15 cellular contexts compared by ENCODE assay signal in genomic region chr12:59500335-59500734, GRCh38.
"Had no signal": no experiment of that assay in that cellular context is flagged by ENCODE, and none has a peak within 500 bp of the region (broad histone marks: within the 10 kb centered on the region; RNA-seq: fewer than 3 reads in every experiment).

No MANE protein-coding gene starts in this region.

- H3K4me3 ChIP-seq: esophagus muscularis mucosa, left ventricle myocardium inferior, stomach had no signal

- H3K27ac ChIP-seq: esophagus muscularis mucosa, left ventricle myocardium inferior, stomach had no signal

- ATAC-seq: sciatic nerve had no signal

- H3K4me1 Mint-ChIP-seq: nephron progenitor cell had no signal

- H3K27me3 ChIP-seq: esophagus muscularis mucosa, stomach had no signal

- DNase-seq: activated CD4-positive, alpha-beta T cell treated with anti-CD3 and anti-CD28 coated beads, Interleukin-2, amount 50 U/mL, for 1 hour; activated naive CD4-positive, alpha-beta T cell treated with anti-CD3 and anti-CD28 coated beads for 36 hours; activated naive CD8-positive, alpha-beta T cell treated with anti-CD3 and anti-CD28 coated beads, Interleukin-2, amount 50 U/mL, for 24 hours; activated T-cell treated with anti-CD3 and anti-CD28 coated beads for 4 hours; aorta; cortex of kidney; effector CD4-positive, alpha-beta T cell; glutamatergic neuron; left ventricle myocardium inferior; nephron progenitor cell; stomach had no signal

- H3K36me3 Mint-ChIP-seq: memory B cell had no signal

- H3K36me3 ChIP-seq: esophagus muscularis mucosa, left ventricle myocardium inferior, stomach had no signal

- H3K27me3 Mint-ChIP-seq: activated T-helper 17 cell treated with anti-CD3 and anti-CD28 coated beads, Interleukin-2, amount 50 U/mL, for 72 hours had no signal

- H3K27ac Mint-ChIP-seq: activated naive CD4-positive, alpha-beta T cell treated with anti-CD3 and anti-CD28 coated beads for 36 hours; activated naive CD8-positive, alpha-beta T cell treated with anti-CD3 and anti-CD28 coated beads, Interleukin-2, amount 50 U/mL, for 24 hours; activated T-helper 17 cell treated with anti-CD3 and anti-CD28 coated beads, Interleukin-2, amount 50 U/mL, for 72 hours; memory B cell; nephron progenitor cell had no signal

- H3K4me1 ChIP-seq: esophagus muscularis mucosa, left ventricle myocardium inferior had no signal

- H3K4me3 Mint-ChIP-seq: activated naive CD4-positive, alpha-beta T cell treated with anti-CD3 and anti-CD28 coated beads for 36 hours; activated naive CD8-positive, alpha-beta T cell treated with anti-CD3 and anti-CD28 coated beads, Interleukin-2, amount 50 U/mL, for 24 hours; activated T-helper 17 cell treated with anti-CD3 and anti-CD28 coated beads, Interleukin-2, amount 50 U/mL, for 72 hours; memory B cell; nephron progenitor cell had no signal

- H3K9me3 Mint-ChIP-seq: activated naive CD4-positive, alpha-beta T cell treated with anti-CD3 and anti-CD28 coated beads for 36 hours; activated naive CD8-positive, alpha-beta T cell treated with anti-CD3 and anti-CD28 coated beads, Interleukin-2, amount 50 U/mL, for 24 hours; activated T-helper 17 cell treated with anti-CD3 and anti-CD28 coated beads, Interleukin-2, amount 50 U/mL, for 72 hours; nephron progenitor cell had no signal

- H3K9me3 ChIP-seq: esophagus muscularis mucosa, left ventricle myocardium inferior, stomach had no signal
